1 cellular context compared by ENCODE assay signal in the genomic region with DNA sequence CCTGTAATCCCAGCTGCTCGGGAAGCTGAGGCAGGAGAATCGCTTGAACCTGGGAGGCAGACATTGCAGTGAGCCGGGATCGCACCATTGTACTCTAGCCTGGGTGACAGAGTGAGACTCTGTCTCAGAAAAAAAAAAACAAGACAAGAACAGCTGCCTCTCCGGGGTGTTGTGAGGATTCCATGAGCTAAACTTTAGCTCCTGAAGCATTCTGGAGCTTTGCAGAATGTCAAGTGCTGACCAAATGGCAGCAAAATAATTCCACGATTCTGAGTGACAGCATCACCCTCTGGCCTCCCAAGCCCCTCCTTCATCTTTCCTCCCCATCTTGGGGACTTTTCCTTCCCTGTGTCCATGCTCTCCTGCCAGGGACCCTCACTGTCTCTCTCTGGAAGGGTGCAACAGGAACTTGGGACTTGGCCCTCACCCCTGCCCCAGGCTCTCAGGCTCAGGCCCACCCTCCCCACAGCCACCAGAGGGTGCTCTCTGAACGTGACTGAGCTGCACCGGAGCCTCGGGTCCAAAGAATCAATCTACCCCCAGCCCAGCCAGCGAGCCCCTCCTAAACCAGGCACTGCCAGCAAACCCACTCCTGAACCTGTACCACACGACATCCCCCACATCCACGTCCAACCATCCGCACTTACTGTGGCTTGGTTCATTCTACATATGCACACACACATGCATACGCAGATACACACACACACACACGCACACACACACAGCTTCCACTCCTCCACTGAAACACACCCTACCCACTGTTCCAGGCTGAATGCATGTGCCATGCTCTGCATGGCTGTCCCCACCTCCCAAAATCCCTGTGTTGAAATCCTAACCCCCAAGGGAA.
TF ChIP-seq lines count a peak whose summit lies in the region.

No MANE protein-coding gene starts in this region.

TF ChIP-seq in HEK293, 187 proteins besides CTCF, POLR2A, EP300 and RAD21 (continued from another document and continues in another):
- TF ChIP-seq ZNF26 (tag by site-specific recombination; IDR thresholded peaks at IDR 0.05) (no peak), ZNF624 (tag by site-specific recombination; IDR thresholded peaks at IDR 0.05) (no peak), ZNF248 (tag by site-specific recombination; IDR thresholded peaks at IDR 0.05) (no peak), SP7 (tag by site-specific recombination; IDR thresholded peaks at IDR 0.05) (peak; percentile 20; the same call in 1 of the 2 replicates), ZBTB10 (tag by site-specific recombination; IDR thresholded peaks at IDR 0.05) (peak; percentile 56; the same call in 1 of the 2 replicates), ZNF654 (tag by site-specific recombination; IDR thresholded peaks at IDR 0.05; ENCODE audit: low read depth) (peak; percentile 70), ZNF184 (tag by site-specific recombination; IDR thresholded peaks at IDR 0.05) (no peak), ZNF2 (tag by site-specific recombination; IDR thresholded peaks at IDR 0.05) (peak; percentile 94), ZNF843 (tag by site-specific recombination; IDR thresholded peaks at IDR 0.05) (no peak), ZNF10 (tag by site-specific recombination; IDR thresholded peaks at IDR 0.05) (no peak), ZNF394 (tag by site-specific recombination; IDR thresholded peaks at IDR 0.05; ENCODE audit: borderline replicate concordance) (no peak), ZNF132 (tag by site-specific recombination; IDR thresholded peaks at IDR 0.05; ENCODE audit: borderline replicate concordance) (no peak), ZNF692 (tag by site-specific recombination; IDR thresholded peaks at IDR 0.05) (0 out of 2 replicates have a peak, but pooled peaks have one; percentile 36), ZNF530 (tag by site-specific recombination; IDR thresholded peaks at IDR 0.05; ENCODE audit: low read depth) (no peak), ZNF555 (tag by site-specific recombination; conservative IDR thresholded peaks at IDR 0.05) (no peak), GLI4 (tag by site-specific recombination; IDR thresholded peaks at IDR 0.05) (no peak), ZBTB44 (tag by site-specific recombination; IDR thresholded peaks at IDR 0.05) (no peak), ZNF324 (tag by site-specific recombination; IDR thresholded peaks at IDR 0.05) (no peak), OSR2 (tag by site-specific recombination; IDR thresholded peaks at IDR 0.05) (no peak), ZNF211 (tag by site-specific recombination; IDR thresholded peaks at IDR 0.05; ENCODE audit: low read depth) (no peak), ZXDB (tag by site-specific recombination; IDR thresholded peaks at IDR 0.05) (no peak), ZNF302 (tag by site-specific recombination; IDR thresholded peaks at IDR 0.05; ENCODE audit: low read depth) (no peak), ZNF548 (tag by site-specific recombination; IDR thresholded peaks at IDR 0.05) (no peak), KLF8 (tag by site-specific recombination; IDR thresholded peaks at IDR 0.05) (peak; percentile 50; the same call in 1 of the 2 replicates), PATZ1 (tag by site-specific recombination; IDR thresholded peaks at IDR 0.05) (peak; percentile 88), ZNF704 (tag by site-specific recombination; IDR thresholded peaks at IDR 0.05) (no peak), ZNF311 (tag by site-specific recombination; IDR thresholded peaks at IDR 0.05; ENCODE audit: borderline replicate concordance) (no peak)
- TF ChIP-seq, protein P1, sequence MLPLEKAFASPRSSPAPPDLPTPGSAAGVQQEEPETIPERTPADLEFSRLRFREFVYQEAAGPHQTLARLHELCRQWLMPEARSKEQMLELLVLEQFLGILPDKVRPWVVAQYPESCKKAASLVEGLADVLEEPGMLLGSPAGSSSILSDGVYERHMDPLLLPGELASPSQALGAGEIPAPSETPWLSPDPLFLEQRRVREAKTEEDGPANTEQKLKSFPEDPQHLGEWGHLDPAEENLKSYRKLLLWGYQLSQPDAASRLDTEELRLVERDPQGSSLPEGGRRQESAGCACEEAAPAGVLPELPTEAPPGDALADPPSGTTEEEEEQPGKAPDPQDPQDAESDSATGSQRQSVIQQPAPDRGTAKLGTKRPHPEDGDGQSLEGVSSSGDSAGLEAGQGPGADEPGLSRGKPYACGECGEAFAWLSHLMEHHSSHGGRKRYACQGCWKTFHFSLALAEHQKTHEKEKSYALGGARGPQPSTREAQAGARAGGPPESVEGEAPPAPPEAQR (tag by site-specific recombination; IDR thresholded peaks at IDR 0.05), result no peak
- TF ChIP-seq, protein P2, sequence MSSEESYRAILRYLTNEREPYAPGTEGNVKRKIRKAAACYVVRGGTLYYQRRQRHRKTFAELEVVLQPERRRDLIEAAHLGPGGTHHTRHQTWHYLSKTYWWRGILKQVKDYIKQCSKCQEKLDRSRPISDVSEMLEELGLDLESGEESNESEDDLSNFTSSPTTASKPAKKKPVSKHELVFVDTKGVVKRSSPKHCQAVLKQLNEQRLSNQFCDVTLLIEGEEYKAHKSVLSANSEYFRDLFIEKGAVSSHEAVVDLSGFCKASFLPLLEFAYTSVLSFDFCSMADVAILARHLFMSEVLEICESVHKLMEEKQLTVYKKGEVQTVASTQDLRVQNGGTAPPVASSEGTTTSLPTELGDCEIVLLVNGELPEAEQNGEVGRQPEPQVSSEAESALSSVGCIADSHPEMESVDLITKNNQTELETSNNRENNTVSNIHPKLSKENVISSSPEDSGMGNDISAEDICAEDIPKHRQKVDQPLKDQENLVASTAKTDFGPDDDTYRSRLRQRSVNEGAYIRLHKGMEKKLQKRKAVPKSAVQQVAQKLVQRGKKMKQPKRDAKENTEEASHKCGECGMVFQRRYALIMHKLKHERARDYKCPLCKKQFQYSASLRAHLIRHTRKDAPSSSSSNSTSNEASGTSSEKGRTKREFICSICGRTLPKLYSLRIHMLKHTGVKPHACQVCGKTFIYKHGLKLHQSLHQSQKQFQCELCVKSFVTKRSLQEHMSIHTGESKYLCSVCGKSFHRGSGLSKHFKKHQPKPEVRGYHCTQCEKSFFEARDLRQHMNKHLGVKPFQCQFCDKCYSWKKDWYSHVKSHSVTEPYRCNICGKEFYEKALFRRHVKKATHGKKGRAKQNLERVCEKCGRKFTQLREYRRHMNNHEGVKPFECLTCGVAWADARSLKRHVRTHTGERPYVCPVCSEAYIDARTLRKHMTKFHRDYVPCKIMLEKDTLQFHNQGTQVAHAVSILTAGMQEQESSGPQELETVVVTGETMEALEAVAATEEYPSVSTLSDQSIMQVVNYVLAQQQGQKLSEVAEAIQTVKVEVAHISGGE (tag by site-specific recombination; conservative IDR thresholded peaks at IDR 0.05; ENCODE audit: low read depth), result no peak
- TF ChIP-seq, protein P3, sequence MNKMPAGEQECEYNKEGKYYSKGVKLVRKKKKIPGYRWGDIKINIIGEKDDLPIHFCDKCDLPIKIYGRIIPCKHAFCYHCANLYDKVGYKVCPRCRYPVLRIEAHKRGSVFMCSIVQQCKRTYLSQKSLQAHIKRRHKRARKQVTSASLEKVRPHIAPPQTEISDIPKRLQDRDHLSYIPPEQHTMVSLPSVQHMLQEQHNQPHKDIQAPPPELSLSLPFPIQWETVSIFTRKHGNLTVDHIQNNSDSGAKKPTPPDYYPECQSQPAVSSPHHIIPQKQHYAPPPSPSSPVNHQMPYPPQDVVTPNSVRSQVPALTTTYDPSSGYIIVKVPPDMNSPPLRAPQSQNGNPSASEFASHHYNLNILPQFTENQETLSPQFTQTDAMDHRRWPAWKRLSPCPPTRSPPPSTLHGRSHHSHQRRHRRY (tag by site-specific recombination; IDR thresholded peaks at IDR 0.05), result no peak
- TF ChIP-seq, protein P4, sequence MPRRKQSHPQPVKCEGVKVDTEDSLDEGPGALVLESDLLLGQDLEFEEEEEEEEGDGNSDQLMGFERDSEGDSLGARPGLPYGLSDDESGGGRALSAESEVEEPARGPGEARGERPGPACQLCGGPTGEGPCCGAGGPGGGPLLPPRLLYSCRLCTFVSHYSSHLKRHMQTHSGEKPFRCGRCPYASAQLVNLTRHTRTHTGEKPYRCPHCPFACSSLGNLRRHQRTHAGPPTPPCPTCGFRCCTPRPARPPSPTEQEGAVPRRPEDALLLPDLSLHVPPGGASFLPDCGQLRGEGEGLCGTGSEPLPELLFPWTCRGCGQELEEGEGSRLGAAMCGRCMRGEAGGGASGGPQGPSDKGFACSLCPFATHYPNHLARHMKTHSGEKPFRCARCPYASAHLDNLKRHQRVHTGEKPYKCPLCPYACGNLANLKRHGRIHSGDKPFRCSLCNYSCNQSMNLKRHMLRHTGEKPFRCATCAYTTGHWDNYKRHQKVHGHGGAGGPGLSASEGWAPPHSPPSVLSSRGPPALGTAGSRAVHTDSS (tag by site-specific recombination; IDR thresholded peaks at IDR 0.05), result no peak
